ENCODE assay signal across 11 cellular contexts in genomic region chr2:129233751-129234406, GRCh38.
DNase-seq lines count a peak whose midpoint lies in the region; ATAC-seq and TF ChIP-seq lines count a peak whose summit lies in the region.
"Had no signal": no experiment of that assay in that cellular context is flagged by ENCODE, and none has a peak within 500 bp of the region (broad histone marks: within the 10 kb centered on the region; RNA-seq: fewer than 3 reads in every experiment).

No MANE protein-coding gene starts in this region.

- H3K4me1 Mint-ChIP-seq in endothelial cell (ENCODE audit: unreplicated experiment): no peaks in the 10 kb centered on the region
- H3K4me1 Mint-ChIP-seq: activated T-helper 17 cell treated with anti-CD3 and anti-CD28 coated beads, Interleukin-2, amount 50 U/mL, for 72 hours; T-helper 17 cell had no signal

- H3K9me3 Mint-ChIP-seq in endothelial cell (ENCODE audit: unreplicated experiment): no peaks in the 10 kb centered on the region

- H3K27me3 ChIP-seq in GM06990 (replicated peaks; ENCODE audit: control insufficient read depth, insufficient read depth, low read length): no peaks in the 10 kb centered on the region
- no peaks in the 10 kb centered on the region for H3K27me3 ChIP-seq in neural cell (ENCODE audit: insufficient read depth, low read depth, low read length)

- no peak for TF ChIP-seq EP300 in neural cell (conservative IDR thresholded peaks at IDR 0.05; ENCODE audit: poor library complexity, severe bottlenecking)

- H3K27ac Mint-ChIP-seq in endothelial cell (ENCODE audit: unreplicated experiment): no peak overlapping the region
- H3K27ac Mint-ChIP-seq: activated T-helper 17 cell treated with anti-CD3 and anti-CD28 coated beads, Interleukin-2, amount 50 U/mL, for 72 hours; T-helper 17 cell had no signal

- POLR2A ChIA-PET in HEK293T (lab: Yijun Ruan, JAX): no interaction called here

- no peak overlapping the region for H3K4me3 Mint-ChIP-seq in endothelial cell (ENCODE audit: unreplicated experiment)
- H3K4me3 Mint-ChIP-seq: activated T-helper 17 cell treated with anti-CD3 and anti-CD28 coated beads, Interleukin-2, amount 50 U/mL, for 72 hours; T-helper 17 cell had no signal

- peaks cover 8% of the 10 kb centered on the region for H3K36me3 Mint-ChIP-seq in endothelial cell (ENCODE audit: low read depth, unreplicated experiment)

- H3K4me3 ChIP-seq in GM06990 (replicated peaks; ENCODE audit: low read depth, low read length) (no peak overlapping the region), neural cell (ENCODE audit: low read length) (no peak overlapping the region)

- peaks cover 3% of the 10 kb centered on the region for H3K27me3 Mint-ChIP-seq in endothelial cell (ENCODE audit: unreplicated experiment)
- H3K27me3 Mint-ChIP-seq: activated T-helper 17 cell treated with anti-CD3 and anti-CD28 coated beads, Interleukin-2, amount 50 U/mL, for 72 hours; T-helper 17 cell had no signal

- H3K9me2 ChIP-seq in neural cell (ENCODE audit: insufficient read depth, low read length): no peaks in the 10 kb centered on the region

- TF ChIP-seq RAD21 in neural cell (conservative IDR thresholded peaks at IDR 0.05): peak; percentile 77

- H3K36me3 ChIP-seq in GM06990 (ENCODE audit: control insufficient read depth, insufficient read depth, low read length) (no peaks in the 10 kb centered on the region), neural cell (ENCODE audit: insufficient read depth, low read length) (no peaks in the 10 kb centered on the region)

- H3K79me2 ChIP-seq in neural cell (replicated peaks; ENCODE audit: insufficient read depth, low read length): no peaks in the 10 kb centered on the region

- H3K27ac ChIP-seq in neural cell (ENCODE audit: low read length): no peak overlapping the region

- no peak overlapping the region for H3K4me2 ChIP-seq in neural cell (ENCODE audit: low read length)

- no peaks in the 10 kb centered on the region for H3F3A ChIP-seq in neural cell (ENCODE audit: insufficient read depth, low read length, poor library complexity, severe bottlenecking)

- TF ChIP-seq CTCF in GM06990 (IDR thresholded peaks at IDR 0.05; ENCODE audit: insufficient read depth, low read length, poor library complexity, severe bottlenecking): peak; percentile 31
- TF ChIP-seq CTCF in endothelial cell (IDR thresholded peaks at IDR 0.05; ENCODE audit: unreplicated experiment): no peak
- TF ChIP-seq CTCF in neural cell (IDR thresholded peaks at IDR 0.05; ENCODE audit: poor library complexity, severe bottlenecking): peak; percentile 65

- CTCF ChIA-PET in HEK293T (lab: Yijun Ruan, JAX): no interaction called here

- ATAC-seq in GM19351 (IDR thresholded peaks at IDR 0.05; ENCODE audit: unreplicated experiment): no peak
- ATAC-seq: activated T-helper 17 cell treated with anti-CD3 and anti-CD28 coated beads, Interleukin-2, amount 50 U/mL, for 72 hours; T-helper 17 cell had no signal

- H4K20me1 ChIP-seq in neural cell (ENCODE audit: insufficient read depth): no peaks in the 10 kb centered on the region

- no peak overlapping the region for H2AFZ ChIP-seq in neural cell (ENCODE audit: low read depth, low read length)

- H3K9me3 ChIP-seq in neural cell (ENCODE audit: low read length): no peaks in the 10 kb centered on the region

- H3K9ac ChIP-seq in neural cell (ENCODE audit: low read length): no peak overlapping the region

- DNase-seq in GM06990 (ENCODE audit: extremely low read depth, insufficient read length) (no peak), Kasumi-1 (lab: John Stamatoyannopoulos, UW) (peak; percentile 12 to 63), endothelial cell (ENCODE audit: low spot score) (peak; percentile 12), activated gamma-delta T cell treated with Interleukin-2 at 50 U/mL for 16 hours (no peak), kidney glomerular epithelial cell (lab: John Stamatoyannopoulos, UW) (no peak), HEK293T (ENCODE audit: extremely low spot score) (no peak)
- DNase-seq: NCI-H187, T-helper 17 cell had no signal

TF ChIP-seq in neural cell, 6 proteins besides CTCF, POLR2A, EP300 and RAD21:
- TF ChIP-seq TAF1 (IDR thresholded peaks at IDR 0.05; ENCODE audit: low read depth) (no peak), EZH2 (IDR thresholded peaks at IDR 0.05; ENCODE audit: borderline replicate concordance, insufficient read depth, low read length, poor library complexity, severe bottlenecking) (no peak), POLR2AphosphoS5 (IDR thresholded peaks at IDR 0.05) (no peak), SMC3 (conservative IDR thresholded peaks at IDR 0.05; ENCODE audit: poor library complexity) (peak; percentile 77), REST (IDR thresholded peaks at IDR 0.05; ENCODE audit: borderline replicate concordance) (no peak), MXI1 (conservative IDR thresholded peaks at IDR 0.05; ENCODE audit: poor library complexity, severe bottlenecking) (no peak)

TF ChIP-seq in HEK293T, 16 proteins besides CTCF, POLR2A, EP300 and RAD21:
- TF ChIP-seq ELF4 (IDR thresholded peaks at IDR 0.05) (no peak), NFRKB (IDR thresholded peaks at IDR 0.05) (no peak), HDGF (IDR thresholded peaks at IDR 0.05; ENCODE audit: borderline replicate concordance) (no peak), FOXM1 (IDR thresholded peaks at IDR 0.05; ENCODE audit: borderline replicate concordance) (no peak), CTBP1 (IDR thresholded peaks at IDR 0.05; ENCODE audit: borderline replicate concordance) (no peak), LEF1 (IDR thresholded peaks at IDR 0.05; ENCODE audit: borderline replicate concordance) (no peak), PKNOX1 (IDR thresholded peaks at IDR 0.05) (no peak), FOXA1 (IDR thresholded peaks at IDR 0.05) (no peak), ARNT (IDR thresholded peaks at IDR 0.05) (no peak), SUZ12 (IDR thresholded peaks at IDR 0.05) (no peak), SP1 (IDR thresholded peaks at IDR 0.05) (no peak), TARDBP (IDR thresholded peaks at IDR 0.05) (no peak)

Comparison
In these comparisons a context has a peak if more than half of its experiments do, and no peak if none do; other contexts are left out.
1. DNase-seq: peak in Kasumi-1 (2 of 2) and endothelial cell (single experiment); none in GM06990 (single experiment), activated gamma-delta T cell treated with Interleukin-2 at 50 U/mL for 16 hours (single experiment), kidney glomerular epithelial cell (single experiment) and HEK293T (single experiment).